Comparison of ENCODE assay signal across 8 cellular contexts in genomic region chr9:137189297-137190295, GRCh38. TPM values are rescaled to one million over a fixed set of nuclear protein-coding genes. Genes with fewer than 3 reads are reported as not detected.
DNase-seq lines count a peak whose midpoint lies in the region; ATAC-seq and TF ChIP-seq lines count a peak whose summit lies in the region.

No MANE protein-coding gene starts in this region.

- H3K9me3 ChIP-seq in SK-N-MC (ENCODE audit: low read depth, low read length), result no peaks in the 10 kb centered on the region
- no peaks in the 10 kb centered on the region for H3K9me3 ChIP-seq in gastrocnemius medialis

- in situ Hi-C loops in gastrocnemius medialis (cut with MboI; ENCODE audit: low sequenced_read_pairs in 4 of 4), result no loop called here

- H3K4me3 ChIP-seq in SK-N-MC (peak overlapping the region; percentile 97), fibroblast of villous mesenchyme (ENCODE audit: low read depth, low read length) (peak overlapping the region; percentile 88), gastrocnemius medialis (peak overlapping the region; percentile 68 to 100 (median 97))

- intact Hi-C loops in gastrocnemius medialis (cut with DNase I; ENCODE audit: low total_unique reads), result loop anchor here (2.0 kb wide), 1 partner anchor 51 kb away; the partner anchor contains the start of gene TUBB4B

- ATAC-seq in gastrocnemius medialis, result no peak
- ATAC-seq in activated CD4-positive, CD25-positive, alpha-beta regulatory T cell treated with anti-CD3 and anti-CD28 coated beads, Interleukin-2, amount 50 U/mL, for 24 hours, result no peak

- peak; percentile 5 for TF ChIP-seq CTCF in GM20000 (IDR thresholded peaks at IDR 0.05; ENCODE audit: extremely low read depth, missing control alignments)
- no peak for TF ChIP-seq CTCF in fibroblast of villous mesenchyme (IDR thresholded peaks at IDR 0.05; ENCODE audit: insufficient read depth, low read depth, low read length)
- TF ChIP-seq CTCF in gastrocnemius medialis (IDR thresholded peaks at IDR 0.05 in 4 of 5, conservative IDR thresholded peaks at IDR 0.05 in 1 of 5), result no peak

- H3K4me1 ChIP-seq in gastrocnemius medialis, result peaks cover 39 to 52% of the 10 kb centered on the region in 2 donors

- H3K36me3 ChIP-seq in SK-N-MC (ENCODE audit: insufficient read depth, low read length) (peaks cover 6% of the 10 kb centered on the region; the same call in 1 of the 2 replicates), gastrocnemius medialis (peaks cover 0 to 27% of the 10 kb centered on the region in 2 donors)

- H3K27ac ChIP-seq in SK-N-MC (no peak overlapping the region), gastrocnemius medialis (peak overlapping the region; percentile 85 to 98 (median 96))

- DNase-seq in GM20000 (ENCODE audit: low spot score) (peak; percentile 73), SK-N-MC (ENCODE audit: low read depth, low spot score) (no peak), fibroblast of villous mesenchyme (ENCODE audit: low read depth) (no peak), gastrocnemius medialis (no peak), OCI-M1 (lab: John Stamatoyannopoulos, UW) (no peak), NCI-H2107 (lab: John Stamatoyannopoulos, UW) (no peak), NCI-H510A (lab: John Stamatoyannopoulos, UW) (no peak)

- no peaks in the 10 kb centered on the region for H3K27me3 ChIP-seq in gastrocnemius medialis

- no peak for TF ChIP-seq POLR2A in gastrocnemius medialis (IDR thresholded peaks at IDR 0.05)

- peak overlapping the region; percentile 96 for H3K9ac ChIP-seq in SK-N-MC (ENCODE audit: insufficient read length)

RNA-seq across cellular contexts. Expression of gene SSNA1, which starts 1.1 kb away (rescaled TPM):
- total RNA-seq in fibroblast of villous mesenchyme, result 58.7 and 81.5 TPM in 2 replicates
- total RNA-seq in gastrocnemius medialis, result 100 to 1,000 TPM in 2 of 4 donors, 10 to 100 TPM in 2; 73.3 to 164 (median 94.4) TPM

RNA-seq across cellular contexts. Expression of gene ANAPC2, which starts 1.2 kb away (rescaled TPM):
- total RNA-seq in fibroblast of villous mesenchyme (22.9 and 24.8 TPM in 2 replicates), gastrocnemius medialis (10 to 100 TPM; 10.2 to 12.4 (median 10.8) TPM)

RNA-seq across cellular contexts. Expression of gene TPRN, which starts 10.9 kb away (rescaled TPM):
- total RNA-seq in fibroblast of villous mesenchyme, result 6.9 and 8.1 TPM in 2 replicates
- 10 to 100 TPM in 1 of 4 donors, 1 to 10 TPM in 3; 3.4 to 10.2 (median 6.3) TPM for total RNA-seq in gastrocnemius medialis

RNA-seq across cellular contexts. Expression of gene TMEM203, which starts 15.9 kb away (rescaled TPM):
- total RNA-seq in fibroblast of villous mesenchyme, result 33.2 and 40.2 TPM in 2 replicates
- total RNA-seq in gastrocnemius medialis, result 10 to 100 TPM; 24.7 to 45.9 (median 32.0) TPM

RNA-seq across cellular contexts. Expression of gene NDOR1, which starts 15.9 kb away (rescaled TPM):
- total RNA-seq in fibroblast of villous mesenchyme (7.8 and 11.0 TPM in 2 replicates), gastrocnemius medialis (1 to 10 TPM; 2.4 to 5.0 (median 4.1) TPM)
